8 cellular contexts compared by ENCODE assay signal in genomic region chr20:35954200-35954906, GRCh38. TPM values are rescaled to one million over a fixed set of nuclear protein-coding genes. Genes with fewer than 3 reads are reported as not detected.
DNase-seq lines count a peak whose midpoint lies in the region; ATAC-seq and TF ChIP-seq lines count a peak whose summit lies in the region.

Gene SCAND1, minus strand, starts transcription at chr20:35954502. Its CDS starts 218 bp downstream, at chr20:35954284.

- H3K27ac ChIP-seq in right atrium auricular region (peak within 1 kb of the TSS; percentile 97 to 99), uterus (peak within 1 kb of the TSS; percentile 93 to 94)

- peak; percentile 85 for DNase-seq in NCI-H187 treated with DMSO at 0.1 percent for 48 hours (lab: John Stamatoyannopoulos, UW)
- DNase-seq in anterior cingulate cortex (lab: John Stamatoyannopoulos, UW), result peak; percentile 69 to 100 (median 95)
- peak; percentile 92 for DNase-seq in right atrium auricular region (ENCODE audit: low spot score)
- peak; percentile 75 for DNase-seq in pulmonary artery endothelial cell (ENCODE audit: low read depth, low spot score)
- peak; percentile 95 to 96 for DNase-seq in uterus

- ATAC-seq in GM18502 (IDR thresholded peaks at IDR 0.05; ENCODE audit: poor library complexity, unreplicated experiment) (peak; percentile 90), HG02970 (IDR thresholded peaks at IDR 0.05; ENCODE audit: low FRiP score, unreplicated experiment) (peak; percentile 88)

- H3K4me3 ChIP-seq in right atrium auricular region, result peak within 1 kb of the TSS; percentile 93 to 98
- H3K4me3 ChIP-seq in uterus, result peak within 1 kb of the TSS; percentile 76 to 79

- H3K4me1 ChIP-seq in right atrium auricular region (peaks cover 0 to 21% of the 10 kb centered on the region in 2 donors), uterus (peaks cover 11 to 17% of the 10 kb centered on the region in 2 donors)

- peak; percentile 72 to 85 for TF ChIP-seq POLR2A in uterus (IDR thresholded peaks at IDR 0.05)

- H3K27me3 ChIP-seq in right atrium auricular region (no peaks in the 10 kb centered on the region), uterus (no peaks in the 10 kb centered on the region)

- intact Hi-C loops in T-helper 2 cell treated with Interferon-gamma antibody and Interleukin-4, amounts not matched to agents 100 ng/mL and 5 ng/mL, for 36 hours (cut with micrococcal nuclease), result loop anchor here (1.0 to 5.0 kb wide), 6 partner anchors 96 to 997 kb away; partner anchors contain the start of genes CPNE1, GSS, MYH7B and PHF20
- intact Hi-C loops in uterus (cut with DNase I; ENCODE audit: low total_unique reads), result no loop called here

- TF ChIP-seq CTCF in right atrium auricular region (IDR thresholded peaks at IDR 0.05), result peak; percentile 91 to 94
- TF ChIP-seq CTCF in uterus (IDR thresholded peaks at IDR 0.05), result peak; percentile 97 to 99 (median 98)

- H3K9me3 ChIP-seq in right atrium auricular region, result no peaks in the 10 kb centered on the region
- H3K9me3 ChIP-seq in uterus, result no peaks in the 10 kb centered on the region

- H3K36me3 ChIP-seq in right atrium auricular region (no peaks in the 10 kb centered on the region), uterus (no peaks in the 10 kb centered on the region)

RNA-seq across cellular contexts. Expression of gene SCAND1, which starts in this region (rescaled TPM):
- total RNA-seq in T-helper 2 cell treated with Interferon-gamma antibody and Interleukin-4, amounts not matched to agents 100 ng/mL and 5 ng/mL, for 36 hours, result 35.4 and 37.9 TPM in 2 replicates
- total RNA-seq in right atrium auricular region, result 10 to 100 TPM; 64.0 to 91.2 TPM
- total RNA-seq in pulmonary artery endothelial cell, result 80.4 and 82.5 TPM in 2 replicates
- 10 to 100 TPM; 18.8 to 71.2 (median 55.0) TPM for total RNA-seq in uterus

Comparison
In these comparisons a context has a peak if more than half of its experiments do, and no peak if none do; other contexts are left out.
1. Peak in every context shown above with its lines: DNase-seq, ATAC-seq, H3K4me3 ChIP-seq and H3K27ac ChIP-seq.